29 cellular contexts compared by ENCODE assay signal in genomic region chr2:202452744-202453143, GRCh38.
"Had no signal": no experiment of that assay in that cellular context is flagged by ENCODE, and none has a peak within 500 bp of the region (broad histone marks: within the 10 kb centered on the region; RNA-seq: fewer than 3 reads in every experiment).

No MANE protein-coding gene starts in this region.

- H3K27ac Mint-ChIP-seq: stimulated activated effector memory CD8-positive, alpha-beta T cell treated with anti-CD3 and anti-CD28 coated beads, Interleukin-12 subunit alpha, Interleukin-12 subunit beta, amount 100 ng/mL, for 72 hours; stimulated activated memory B cell treated with anti-CD40 and anti-IgM and Interleukin-4, amounts not matched to agents 10 μg/mL and 1 μg/mL and 100 μg/mL, for 72 hours; stimulated activated naive B cell treated with anti-CD40 and anti-IgM and Interleukin-4, amounts not matched to agents 10 μg/mL and 1 μg/mL and 100 μg/mL, for 72 hours; stimulated activated naive CD8-positive, alpha-beta T cell treated with anti-CD3 and anti-CD28 coated beads, Interleukin-15, amount 100 ng/mL, for 72 hours; stimulated activated naive CD8-positive, alpha-beta T cell treated with anti-CD3 and anti-CD28 coated beads, Interleukin-15, Interleukin-2, amounts not matched to agents 100 ng/mL and 50 ng/mL, for 24 hours; type B pancreatic cell had no signal

- H3K36me3 ChIP-seq: stomach, suprapubic skin, thoracic aorta, thyroid gland, tibial artery, transverse colon, upper lobe of left lung, upper lobe of right lung, uterus, vagina had no signal

- H3K27me3 ChIP-seq: stomach, suprapubic skin, testis, thyroid gland, tibial artery, tibial nerve, transverse colon, upper lobe of left lung, upper lobe of right lung, uterus, vagina had no signal

- FAIRE-seq: urothelium cell line had no signal

- H3K36me3 Mint-ChIP-seq: stimulated activated effector memory CD8-positive, alpha-beta T cell treated with anti-CD3 and anti-CD28 coated beads, Interleukin-12 subunit alpha, Interleukin-12 subunit beta, amount 100 ng/mL, for 72 hours had no signal

- H3K4me3 ChIP-seq: stomach, suprapubic skin, testis, thoracic aorta, thyroid gland, tibial artery, tibial nerve, transverse colon, upper lobe of left lung, upper lobe of right lung, uterus, vagina had no signal

- H3K27ac ChIP-seq: stomach, suprapubic skin, testis, thyroid gland, tibial artery, tibial nerve, transverse colon, upper lobe of left lung, upper lobe of right lung, uterus, vagina had no signal

- H3K4me3 Mint-ChIP-seq: stimulated activated effector memory CD8-positive, alpha-beta T cell treated with anti-CD3 and anti-CD28 coated beads, Interleukin-12 subunit alpha, Interleukin-12 subunit beta, amount 100 ng/mL, for 72 hours; stimulated activated memory B cell treated with anti-CD40 and anti-IgM and Interleukin-4, amounts not matched to agents 10 μg/mL and 1 μg/mL and 100 μg/mL, for 72 hours; stimulated activated naive B cell treated with anti-CD40 and anti-IgM and Interleukin-4, amounts not matched to agents 10 μg/mL and 1 μg/mL and 100 μg/mL, for 72 hours; stimulated activated naive CD8-positive, alpha-beta T cell treated with anti-CD3 and anti-CD28 coated beads, Interleukin-15, amount 100 ng/mL, for 72 hours; stimulated activated naive CD8-positive, alpha-beta T cell treated with anti-CD3 and anti-CD28 coated beads, Interleukin-15, Interleukin-2, amounts not matched to agents 100 ng/mL and 50 ng/mL, for 24 hours; type B pancreatic cell had no signal

- H3K4me1 ChIP-seq: suprapubic skin, testis, thyroid gland, transverse colon, uterus, vagina had no signal

- DNase-seq: stimulated activated CD4-positive, alpha-beta T cell treated with anti-CD3 and anti-CD28 coated beads, Interleukin-2, amount 100 ng/mL, for 48 hours; stimulated activated CD4-positive, alpha-beta T cell treated with anti-CD3 and anti-CD28 coated beads, Interleukin-4, amount 100 ng/mL, for 1 hour; stimulated activated CD4-positive, alpha-beta T cell treated with anti-CD3 and anti-CD28 coated beads, Interleukin-4, amount 100 ng/mL, for 24 hours; stimulated activated CD4-positive, alpha-beta T cell treated with anti-CD3 and anti-CD28 coated beads, Interleukin-4, amount 100 ng/mL, for 4 hours; stimulated activated CD8-positive, alpha-beta memory T cell treated with anti-CD3 and anti-CD28 coated beads, Interleukin-4, amount 100 ng/mL, for 48 hours; stimulated activated naive B cell treated with anti-CD40 and anti-IgM and Interleukin-4, amounts not matched to agents 10 μg/mL and 1 μg/mL and 100 μg/mL, for 72 hours; stimulated activated naive CD4-positive, alpha-beta T cell; stimulated activated naive CD4-positive, alpha-beta T cell treated with Interleukin-2 at 50 U/mL for 16 hours; stimulated activated naive CD8-positive, alpha-beta T cell treated with anti-CD3 and anti-CD28 coated beads, Interleukin-15, amount 100 ng/mL, for 72 hours; stimulated activated naive CD8-positive, alpha-beta T cell treated with anti-CD3 and anti-CD28 coated beads, Interleukin-15, Interleukin-2, amounts not matched to agents 100 U/mL and 50 U/mL, for 24 hours; stomach; substantia nigra; testis; thyroid gland; tibial artery; transverse colon; trophoblast cell; upper lobe of left lung; upper lobe of right lung; uterus had no signal

- ATAC-seq: stimulated activated effector memory CD8-positive, alpha-beta T cell treated with anti-CD3 and anti-CD28 coated beads, Interleukin-12 subunit alpha, Interleukin-12 subunit beta, amount 100 ng/mL, for 72 hours; stimulated activated memory B cell treated with anti-CD40 and anti-IgM and Interleukin-4, amounts not matched to agents 10 μg/mL and 1 μg/mL and 100 μg/mL, for 72 hours; stimulated activated naive B cell treated with anti-CD40 and anti-IgM and Interleukin-4, amounts not matched to agents 10 μg/mL and 1 μg/mL and 100 μg/mL, for 72 hours; stimulated activated naive CD8-positive, alpha-beta T cell treated with anti-CD3 and anti-CD28 coated beads, Interleukin-15, amount 100 ng/mL, for 72 hours; stimulated activated naive CD8-positive, alpha-beta T cell treated with anti-CD3 and anti-CD28 coated beads, Interleukin-15, Interleukin-2, amounts not matched to agents 100 U/mL and 50 U/mL, for 24 hours; upper lobe of right lung had no signal

- H3K9me3 ChIP-seq: stomach, suprapubic skin, testis, thoracic aorta, thyroid gland, tibial artery, tibial nerve, transverse colon, upper lobe of left lung, upper lobe of right lung, uterus, vagina had no signal

- H3K9me3 Mint-ChIP-seq: stimulated activated effector memory CD8-positive, alpha-beta T cell treated with anti-CD3 and anti-CD28 coated beads, Interleukin-12 subunit alpha, Interleukin-12 subunit beta, amount 100 ng/mL, for 72 hours; stimulated activated naive CD8-positive, alpha-beta T cell treated with anti-CD3 and anti-CD28 coated beads, Interleukin-15, amount 100 ng/mL, for 72 hours; stimulated activated naive CD8-positive, alpha-beta T cell treated with anti-CD3 and anti-CD28 coated beads, Interleukin-15, Interleukin-2, amounts not matched to agents 100 ng/mL and 50 ng/mL, for 24 hours; type B pancreatic cell had no signal

- H3K27me3 Mint-ChIP-seq: stimulated activated memory B cell treated with anti-CD40 and anti-IgM and Interleukin-4, amounts not matched to agents 10 μg/mL and 1 μg/mL and 100 μg/mL, for 72 hours; stimulated activated naive B cell treated with anti-CD40 and anti-IgM and Interleukin-4, amounts not matched to agents 10 μg/mL and 1 μg/mL and 100 μg/mL, for 72 hours; stimulated activated naive CD8-positive, alpha-beta T cell treated with anti-CD3 and anti-CD28 coated beads, Interleukin-15, amount 100 ng/mL, for 72 hours; stimulated activated naive CD8-positive, alpha-beta T cell treated with anti-CD3 and anti-CD28 coated beads, Interleukin-15, Interleukin-2, amounts not matched to agents 100 ng/mL and 50 ng/mL, for 24 hours; type B pancreatic cell had no signal

- H3K4me1 Mint-ChIP-seq: stimulated activated effector memory CD8-positive, alpha-beta T cell treated with anti-CD3 and anti-CD28 coated beads, Interleukin-12 subunit alpha, Interleukin-12 subunit beta, amount 100 ng/mL, for 72 hours; stimulated activated naive CD8-positive, alpha-beta T cell treated with anti-CD3 and anti-CD28 coated beads, Interleukin-15, amount 100 ng/mL, for 72 hours had no signal
